Comparison of ENCODE assay signal across 8 cellular contexts in genomic region chr6:33694401-33694931, GRCh38. TPM values are rescaled to one million over a fixed set of nuclear protein-coding genes. Genes with fewer than 3 reads are reported as not detected.
DNase-seq lines count a peak whose midpoint lies in the region; ATAC-seq and TF ChIP-seq lines count a peak whose summit lies in the region.

No MANE protein-coding gene starts in this region.

- DNase-seq in AG20443 (ENCODE audit: low spot score) (peak; percentile 77), RWPE1 (ENCODE audit: low spot score) (peak; percentile 75), activated gamma-delta T cell (lab: John Stamatoyannopoulos, UW) (peak; percentile 25), heart left ventricle (peak in 1 of 5 donors; percentile 52), sciatic nerve (ENCODE audit: low spot score) (no peak), sigmoid colon (no peak)
- peak; percentile 61 for DNase-seq in stimulated activated CD8-positive, alpha-beta memory T cell treated with anti-CD3 and anti-CD28 coated beads, Interleukin-12 subunit alpha, Interleukin-12 subunit beta, amount 100 ng/mL, for 1 hour (ENCODE audit: low read depth)

- H3K4me1 ChIP-seq in heart left ventricle (peaks cover 15 to 92% (median 78%) of the 10 kb centered on the region in 12 donors), sigmoid colon (peaks cover 0 to 39% (median 15%) of the 10 kb centered on the region in 4 donors)

- intact Hi-C loops in heart left ventricle (cut with DNase I) (no loop called here), sciatic nerve (cut with DNase I) (no loop called here), sigmoid colon (cut with DNase I) (no loop called here)

- H3K27me3 ChIP-seq in heart left ventricle, result no peaks in the 10 kb centered on the region
- no peaks in the 10 kb centered on the region for H3K27me3 ChIP-seq in sigmoid colon

- CTCF ChIA-PET in RWPE1 (lab: Yijun Ruan, JAX), result interaction anchor here (0.5 to 1.4 kb wide), 3 partner anchors 72 to 105 kb away, joined by 3 to 6 read pairs (median 5); no protein-coding TSS in a partner anchor

- H3K4me3 ChIP-seq in heart left ventricle (no peak overlapping the region), sigmoid colon (no peak overlapping the region)

- peaks cover 0 to 71% (median 33%) of the 10 kb centered on the region in 9 donors for H3K36me3 ChIP-seq in heart left ventricle
- H3K36me3 ChIP-seq in sigmoid colon, result peaks cover 0 to 57% (median 3%) of the 10 kb centered on the region in 4 donors

- TF ChIP-seq POLR2A in heart left ventricle (IDR thresholded peaks at IDR 0.05) (no peak), sigmoid colon (IDR thresholded peaks at IDR 0.05) (no peak)

- TF ChIP-seq EP300 in sigmoid colon (IDR thresholded peaks at IDR 0.05), result no peak

- 32 to 38% (median 35%) methylated on average over 19 of the region's 19 CpGs for WGBS in heart left ventricle, 4 donors
- 47 to 66% methylated on average over 19 of the region's 19 CpGs for WGBS in sigmoid colon, 2 donors

- TF ChIP-seq CTCF in RWPE1 (conservative IDR thresholded peaks at IDR 0.05; ENCODE audit: low read depth) (no peak), heart left ventricle (IDR thresholded peaks at IDR 0.05) (no peak), sigmoid colon (IDR thresholded peaks at IDR 0.05) (no peak)

- ATAC-seq in heart left ventricle (peak in 2 of 4 donors; percentile 2 to 9), sciatic nerve (no peak), HG03439 (IDR thresholded peaks at IDR 0.05; ENCODE audit: unreplicated experiment) (no peak)

- POLR2A ChIA-PET in RWPE1 (lab: Yijun Ruan, JAX; ENCODE audit: low non-redundant PET), result no interaction called here

- H3K27ac ChIP-seq in RWPE1 (peak overlapping the region; percentile 96), heart left ventricle (peak overlapping the region in 11 of 12 donors; percentile 40 to 94 (median 84)), sigmoid colon (peak overlapping the region in 2 of 4 donors; percentile 16 to 21)

- H3K9me3 ChIP-seq in heart left ventricle (no peaks in the 10 kb centered on the region), sigmoid colon (no peaks in the 10 kb centered on the region)

RNA-seq across cellular contexts. Expression of gene UQCC2, which starts 17.0 kb away (rescaled TPM):
- total RNA-seq in heart left ventricle (100 to 1,000 TPM in 8 of 9 donors, 10 to 100 TPM in 1; 88.5 to 298 (median 195) TPM), sciatic nerve (32.7 TPM), sigmoid colon (10 to 100 TPM in 3 of 4 donors, 1 to 10 TPM in 1; 9.5 to 34.9 (median 28.7) TPM)
- polyA plus RNA-seq in heart left ventricle (100 to 1,000 TPM; 123 to 496 TPM), sigmoid colon (10 to 100 TPM; 52.3 to 90.9 (median 56.3) TPM)

RNA-seq across cellular contexts. Expression of gene IP6K3, which starts 52.2 kb away (rescaled TPM):
- total RNA-seq in heart left ventricle (10 to 100 TPM; 11.7 to 72.4 (median 30.8) TPM), sciatic nerve (0.31 TPM), sigmoid colon (10 to 100 TPM in 1 of 4 donors, 1 to 10 TPM in 3; 4.9 to 10.3 (median 6.4) TPM)
- polyA plus RNA-seq in heart left ventricle (10 to 100 TPM; 16.9 to 59.2 TPM), sigmoid colon (1 to 10 TPM in 1 of 3 donors, under 1 TPM in 2; 0.46 to 1.1 (median 0.60) TPM)

Comparison
In these comparisons a context has a peak if more than half of its experiments do, and no peak if none do; other contexts are left out.
1. DNase-seq: peak in AG20443 (single experiment), RWPE1 (single experiment), activated gamma-delta T cell (single experiment) and stimulated activated CD8-positive, alpha-beta memory T cell treated with anti-CD3 and anti-CD28 coated beads, Interleukin-12 subunit alpha, Interleukin-12 subunit beta, amount 100 ng/mL, for 1 hour (single experiment); none in sciatic nerve (single experiment) and sigmoid colon (single experiment).